8 cellular contexts compared by ENCODE assay signal in genomic region chr11:119205574-119206511, GRCh38.
DNase-seq lines count a peak whose midpoint lies in the region; ATAC-seq and TF ChIP-seq lines count a peak whose summit lies in the region.

Gene CBL (plus strand): TSS chr11:119206339. CDS start chr11:119206418, 79 bp downstream.

- ATAC-seq in GM18909 (IDR thresholded peaks at IDR 0.05; ENCODE audit: poor library complexity, unreplicated experiment) (peak; percentile 83), HG03175 (IDR thresholded peaks at IDR 0.05; ENCODE audit: unreplicated experiment) (peak; percentile 84)

- DNase-seq in AG09309 (ENCODE audit: low read depth) (peak; percentile 44), NCI-H345 (lab: John Stamatoyannopoulos, UW) (peak; percentile 96), islet precursor cell (peak; percentile 96)
- peak; percentile 96 for DNase-seq in activated CD4-positive, CD25-positive, alpha-beta regulatory T cell treated with anti-CD3 and anti-CD28 coated beads, Interleukin-2, amount 50 U/mL, for 16 hours (ENCODE audit: low read depth, low spot score)
- DNase-seq in central memory CD4-positive, alpha-beta T cell, result peak; percentile 87
- peak; percentile 99 for DNase-seq in stimulated activated CD4-positive, alpha-beta T cell treated with anti-CD3 and anti-CD28 coated beads, Interleukin-12 subunit alpha, Interleukin-12 subunit beta, amount 100 ng/mL, for 4 hours

- peak; percentile 91 for TF ChIP-seq CTCF in AG09309 (IDR thresholded peaks at IDR 0.05; ENCODE audit: control insufficient read depth, insufficient read depth, low read depth, low read length, missing control alignments)

- peak within 1 kb of the TSS; percentile 95 for H3K4me3 ChIP-seq in AG09309 (ENCODE audit: control insufficient read depth, low read depth, low read length)

Comparison
In these comparisons a context has a peak if more than half of its experiments do, and no peak if none do; other contexts are left out.
1. Peak in every context shown above with its lines: DNase-seq, ATAC-seq and H3K4me3 ChIP-seq.
2. DNase-seq: peak in every context shown above with its lines; median percentile 99 in stimulated activated CD4-positive, alpha-beta T cell treated with anti-CD3 and anti-CD28 coated beads, Interleukin-12 subunit alpha, Interleukin-12 subunit beta, amount 100 ng/mL, for 4 hours; 96 in NCI-H345; 96 in activated CD4-positive, CD25-positive, alpha-beta regulatory T cell treated with anti-CD3 and anti-CD28 coated beads, Interleukin-2, amount 50 U/mL, for 16 hours; 96 in islet precursor cell; 87 in central memory CD4-positive, alpha-beta T cell; 44 in AG09309.